Comparison of ENCODE assay signal across 2 cellular contexts in the genomic region with DNA sequence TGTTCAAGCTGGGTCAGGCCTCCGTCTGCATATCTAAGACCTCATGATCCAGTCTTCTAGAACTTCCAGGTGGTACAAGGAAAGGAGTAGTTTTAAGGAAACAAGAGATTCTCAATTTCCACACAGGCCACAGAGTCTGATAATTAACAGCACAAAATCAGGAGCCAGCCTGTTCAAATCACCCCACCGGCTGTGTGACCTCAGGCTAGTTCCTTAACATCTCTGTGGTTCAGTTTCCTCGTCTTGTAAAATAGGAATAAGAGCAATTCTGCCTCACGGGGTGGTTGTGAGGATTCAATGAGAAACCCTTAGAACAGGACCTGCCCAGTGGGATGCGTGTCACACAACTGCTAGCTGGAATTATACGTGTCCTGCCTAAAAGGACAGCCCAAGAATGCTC.
TF ChIP-seq lines count a peak whose summit lies in the region.

No MANE protein-coding gene starts in this region.

TF ChIP-seq in HepG2, 621 proteins besides CTCF, POLR2A, EP300 and RAD21:
- TF ChIP-seq ZFX (CRISPR knock-in tag; IDR thresholded peaks at IDR 0.05; ENCODE audit: low read depth) (no peak), ZNF768 (CRISPR knock-in tag; IDR thresholded peaks at IDR 0.05) (peak; percentile 38; the same call in 1 of the 2 replicates), ZNF550 (CRISPR knock-in tag; IDR thresholded peaks at IDR 0.05; ENCODE audit: borderline replicate concordance) (no peak), ZNF570 (CRISPR knock-in tag; IDR thresholded peaks at IDR 0.05; ENCODE audit: borderline replicate concordance) (no peak), ZNF230 (CRISPR knock-in tag; IDR thresholded peaks at IDR 0.05) (no peak)
- TF ChIP-seq, protein P1, sequence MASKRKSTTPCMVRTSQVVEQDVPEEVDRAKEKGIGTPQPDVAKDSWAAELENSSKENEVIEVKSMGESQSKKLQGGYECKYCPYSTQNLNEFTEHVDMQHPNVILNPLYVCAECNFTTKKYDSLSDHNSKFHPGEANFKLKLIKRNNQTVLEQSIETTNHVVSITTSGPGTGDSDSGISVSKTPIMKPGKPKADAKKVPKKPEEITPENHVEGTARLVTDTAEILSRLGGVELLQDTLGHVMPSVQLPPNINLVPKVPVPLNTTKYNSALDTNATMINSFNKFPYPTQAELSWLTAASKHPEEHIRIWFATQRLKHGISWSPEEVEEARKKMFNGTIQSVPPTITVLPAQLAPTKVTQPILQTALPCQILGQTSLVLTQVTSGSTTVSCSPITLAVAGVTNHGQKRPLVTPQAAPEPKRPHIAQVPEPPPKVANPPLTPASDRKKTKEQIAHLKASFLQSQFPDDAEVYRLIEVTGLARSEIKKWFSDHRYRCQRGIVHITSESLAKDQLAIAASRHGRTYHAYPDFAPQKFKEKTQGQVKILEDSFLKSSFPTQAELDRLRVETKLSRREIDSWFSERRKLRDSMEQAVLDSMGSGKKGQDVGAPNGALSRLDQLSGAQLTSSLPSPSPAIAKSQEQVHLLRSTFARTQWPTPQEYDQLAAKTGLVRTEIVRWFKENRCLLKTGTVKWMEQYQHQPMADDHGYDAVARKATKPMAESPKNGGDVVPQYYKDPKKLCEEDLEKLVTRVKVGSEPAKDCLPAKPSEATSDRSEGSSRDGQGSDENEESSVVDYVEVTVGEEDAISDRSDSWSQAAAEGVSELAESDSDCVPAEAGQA (IDR thresholded peaks at IDR 0.05; ENCODE audit: low read depth): no peak
- TF ChIP-seq, protein P1 (CRISPR knock-in tag; IDR thresholded peaks at IDR 0.05; ENCODE audit: borderline replicate concordance): no peak
- TF ChIP-seq, protein P2, sequence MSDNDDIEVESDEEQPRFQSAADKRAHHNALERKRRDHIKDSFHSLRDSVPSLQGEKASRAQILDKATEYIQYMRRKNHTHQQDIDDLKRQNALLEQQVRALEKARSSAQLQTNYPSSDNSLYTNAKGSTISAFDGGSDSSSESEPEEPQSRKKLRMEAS (IDR thresholded peaks at IDR 0.05): no peak

TF ChIP-seq in K562, 482 proteins besides CTCF, POLR2A, EP300 and RAD21:
- TF ChIP-seq RBM25 (IDR thresholded peaks at IDR 0.05; ENCODE audit: low read depth, low read length, severe bottlenecking): peak; percentile 70
- TF ChIP-seq SMARCE1 (IDR thresholded peaks at IDR 0.05): no peak
- peak; percentile 31 for TF ChIP-seq ZFP36 (IDR thresholded peaks at IDR 0.05; ENCODE audit: low read depth, low read length, partially characterized antibody)
